In genomic region chr12:89345830-89346740, GRCh38 we compare ENCODE assay signal across 8 cellular contexts. TPM values are rescaled to one million over a fixed set of nuclear protein-coding genes. Genes with fewer than 3 reads are reported as not detected.
DNase-seq lines count a peak whose midpoint lies in the region; ATAC-seq, FAIRE-seq and TF ChIP-seq lines count a peak whose summit lies in the region.

No MANE protein-coding gene starts in this region.

- peak overlapping the region; percentile 35 for H3K27ac Mint-ChIP-seq in mesothelial cell of epicardium

- H3K4me1 Mint-ChIP-seq in mesothelial cell of epicardium = peaks cover 55% of the 10 kb centered on the region

- no peaks in the 10 kb centered on the region for H3K9me3 ChIP-seq in ectodermal cell (ENCODE audit: control insufficient read depth, low read length)

- TF ChIP-seq POLR2A in NB4 (IDR thresholded peaks at IDR 0.05; ENCODE audit: extremely low read depth, insufficient read length) = no peak

- H3K4me3 Mint-ChIP-seq in mesothelial cell of epicardium = no peak overlapping the region

- no peaks in the 10 kb centered on the region for H3K36me3 Mint-ChIP-seq in mesothelial cell of epicardium

- peaks cover 56% of the 10 kb centered on the region for H3K4me1 ChIP-seq in ectodermal cell (ENCODE audit: control insufficient read depth, insufficient read depth, low read length)

- no peaks in the 10 kb centered on the region for H3K9me3 Mint-ChIP-seq in mesothelial cell of epicardium

- H3K4me3 ChIP-seq in NB4 (ENCODE audit: low read depth, low read length) (peak overlapping the region; percentile 90), ectodermal cell (ENCODE audit: insufficient read depth, low read depth, low read length) (no peak overlapping the region)

- peak; percentile 99 for ATAC-seq in HG02763 (IDR thresholded peaks at IDR 0.05; ENCODE audit: unreplicated experiment)

- DNase-seq in stimulated activated CD4-positive, alpha-beta T cell treated with anti-CD3 and anti-CD28 coated beads, Interleukin-12 subunit alpha, Interleukin-12 subunit beta, amount 100 ng/mL, for 48 hours (ENCODE audit: low read depth in 2 of 3, low spot score in 1 of 3) = peak; percentile 6 to 40 (median 37)
- no peak for DNase-seq in stimulated activated CD4-positive, alpha-beta T cell treated with anti-CD3 and anti-CD28 coated beads, Interleukin-4, amount 100 ng/mL, for 1 hour
- DNase-seq in NB4 (ENCODE audit: low read depth) (peak; percentile 100), SKM-1 (lab: John Stamatoyannopoulos, UW; ENCODE audit: unreplicated experiment) (peak; percentile 58), mesothelial cell of epicardium (ENCODE audit: low spot score in 2 of 2, unreplicated experiment in 2 of 2) (no peak), urothelium cell line (ENCODE audit: low spot score) (peak; percentile 6)

- H3K36me3 ChIP-seq in ectodermal cell (ENCODE audit: control insufficient read depth, insufficient read depth, low read length) = peaks cover 5% of the 10 kb centered on the region

- H3K27me3 Mint-ChIP-seq in mesothelial cell of epicardium (ENCODE audit: low read depth) = peaks cover 36% of the 10 kb centered on the region

- 1 to 5% methylated on average over 8 to 10 of the region's 10 CpGs for WGBS in ectodermal cell, 2 experiments

- FAIRE-seq in urothelium cell line (lab: Jason Lieb, UNC) = no peak

- H3K27ac ChIP-seq in ectodermal cell (ENCODE audit: insufficient read depth, low read depth, low read length, poor library complexity, severe bottlenecking) = peak overlapping the region; percentile 79

- TF ChIP-seq CTCF in NB4 (IDR thresholded peaks at IDR 0.05; ENCODE audit: low read depth, low read length) (peak; percentile 2), mesothelial cell of epicardium (IDR thresholded peaks at IDR 0.05; ENCODE audit: unreplicated experiment) (no peak)

- H3K27me3 ChIP-seq in ectodermal cell (ENCODE audit: control insufficient read depth, insufficient read depth, low read length, poor library complexity, severe bottlenecking) = peaks cover 43% of the 10 kb centered on the region

RNA-seq across cellular contexts. Expression of gene DUSP6, which starts 6.2 kb away (rescaled TPM):
- 19.8 TPM for polyA plus RNA-seq in ectodermal cell (2013, experiment 1 of 4)
- polyA plus RNA-seq in ectodermal cell (2013, experiment 2 of 4) = 12.0 TPM
- polyA plus RNA-seq in ectodermal cell (2013, experiment 3 of 4) = 19.8 TPM
- polyA plus RNA-seq in ectodermal cell (2013, experiment 4 of 4) = 11.8 TPM
- total RNA-seq in mesothelial cell of epicardium = 22.2 to 24.8 TPM (median 22.9 TPM) in 3 replicates

Comparison
In these comparisons a context has a peak if more than half of its experiments do, and no peak if none do; other contexts are left out.
1. DNase-seq: peak in stimulated activated CD4-positive, alpha-beta T cell treated with anti-CD3 and anti-CD28 coated beads, Interleukin-12 subunit alpha, Interleukin-12 subunit beta, amount 100 ng/mL, for 48 hours (3 of 3), NB4 (single experiment), SKM-1 (single experiment) and urothelium cell line (single experiment); none in stimulated activated CD4-positive, alpha-beta T cell treated with anti-CD3 and anti-CD28 coated beads, Interleukin-4, amount 100 ng/mL, for 1 hour (single experiment) and mesothelial cell of epicardium (0 of 2).